ENCODE assay signal across 12 cellular contexts in genomic region chr15:23181201-23181600, GRCh38. TPM values are rescaled to one million over a fixed set of nuclear protein-coding genes. Genes with fewer than 3 reads are reported as not detected.
"Had no signal": no experiment of that assay in that cellular context is flagged by ENCODE, and none has a peak within 500 bp of the region (broad histone marks: within the 10 kb centered on the region; RNA-seq: fewer than 3 reads in every experiment).

No MANE protein-coding gene starts in this region.

RNA-seq across cellular contexts. Expression of gene GOLGA6L1, which starts 44.6 kb away (rescaled TPM):
- total RNA-seq: activated B cell treated with CpG ODN at 0.5 μM for 24 hours; activated CD4-positive, alpha-beta memory T cell treated with anti-CD3 and anti-CD28 coated beads for 36 hours; activated CD4-positive, alpha-beta T cell treated with anti-CD3 and anti-CD28 coated beads, Interleukin-2, amount 10 ng/mL, durations not matched to agents 24 days and 14 days; activated CD8-positive, alpha-beta memory T cell treated with anti-CD3 and anti-CD28 coated beads for 36 hours; activated CD8-positive, alpha-beta T cell treated with anti-CD3 and anti-CD28 coated beads for 36 hours; activated naive CD8-positive, alpha-beta T cell treated with anti-CD3 and anti-CD28 coated beads, Interleukin-2, amount 10 ng/mL, durations not matched to agents 7 days and 5 days; activated T-helper 2 cell treated with anti-CD3 and anti-CD28 coated beads, Interferon-gamma antibody, Interleukin-2, Interleukin-4, amounts not matched to agents 10 μg/mL and 5 μg/mL and 100 μg/mL, durations not matched to agents 14 hours and 24 hours and 36 hours; astrocyte; body of pancreas; breast epithelium; cardiac septum had no signal
- polyA plus RNA-seq: adipose tissue had no signal
